Comparison of ENCODE assay signal across 1 cellular context in the genomic region with DNA sequence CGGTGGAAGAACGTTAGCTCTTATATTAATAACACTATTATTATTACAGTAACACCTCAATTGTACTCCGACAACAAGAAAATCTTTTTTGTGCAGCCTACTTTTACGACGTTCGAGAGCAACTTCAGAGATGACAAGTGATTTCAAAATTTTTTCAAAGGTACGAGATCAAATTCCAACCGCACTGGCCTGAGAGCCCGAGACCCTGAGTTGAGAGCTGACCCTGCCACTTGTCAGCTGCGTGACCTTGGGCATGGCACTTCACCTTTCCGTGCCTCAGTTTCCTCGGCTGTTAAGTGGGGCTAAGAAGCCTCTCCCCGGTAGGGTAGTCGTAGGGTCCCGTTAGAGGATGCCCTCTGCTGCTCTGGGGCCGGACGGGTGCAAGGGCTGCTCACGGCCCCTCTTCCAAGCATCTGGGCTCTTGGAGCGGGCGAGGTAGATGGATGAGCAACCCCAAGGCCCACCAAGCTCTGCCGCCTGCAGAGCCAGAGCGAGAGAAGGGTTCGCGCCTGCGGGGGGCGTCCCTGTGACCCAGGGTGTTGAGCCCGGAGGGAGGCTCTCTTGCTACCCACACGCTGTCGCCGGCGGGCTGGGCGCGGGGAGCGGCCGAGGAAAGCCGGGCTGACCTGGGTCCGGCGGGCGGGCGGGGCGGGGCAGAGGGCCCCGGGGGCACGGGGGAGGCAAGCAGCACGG.
TF ChIP-seq lines count a peak whose summit lies in the region.

No MANE protein-coding gene starts in this region.

TF ChIP-seq in GM12878, 131 proteins besides CTCF, POLR2A, EP300 and RAD21:
- TF ChIP-seq WRNIP1 (IDR thresholded peaks at IDR 0.05; ENCODE audit: borderline replicate concordance, low read depth, low read length) (no peak), ZNF207 (IDR thresholded peaks at IDR 0.05; ENCODE audit: borderline replicate concordance) (0 out of 2 replicates have a peak, but pooled peaks have one; percentile 43), NBN (IDR thresholded peaks at IDR 0.05) (0 out of 2 replicates have a peak, but pooled peaks have one; percentile 18)
